ENCODE assay signal across 23 cellular contexts in genomic region chr17:49125449-49125848, GRCh38. TPM values are rescaled to one million over a fixed set of nuclear protein-coding genes. Genes with fewer than 3 reads are reported as not detected.
DNase-seq lines count a peak whose midpoint lies in the region; ATAC-seq, FAIRE-seq and TF ChIP-seq lines count a peak whose summit lies in the region.
"Had no signal": no experiment of that assay in that cellular context is flagged by ENCODE, and none has a peak within 500 bp of the region (broad histone marks: within the 10 kb centered on the region; RNA-seq: fewer than 3 reads in every experiment).

No MANE protein-coding gene starts in this region.

- H2AFZ ChIP-seq in OCI-LY7 (ENCODE audit: low read length) = no peak overlapping the region

- no peak for TF ChIP-seq CTCF in thyroid gland (IDR thresholded peaks at IDR 0.05)
- TF ChIP-seq CTCF in OCI-LY7 (conservative IDR thresholded peaks at IDR 0.05; ENCODE audit: low read length) = no peak

- H3K4me1 Mint-ChIP-seq in stimulated activated naive CD8-positive, alpha-beta T cell treated with anti-CD3 and anti-CD28 coated beads, Interleukin-15, amount 100 ng/mL, for 72 hours = no peaks in the 10 kb centered on the region
- H3K4me1 Mint-ChIP-seq: B cell had no signal

- peak overlapping the region; percentile 43 to 55 for H3K27ac ChIP-seq in mucosa of rectum (ENCODE audit: low read depth in 2 of 2, low read length in 2 of 2)
- peak overlapping the region in 2 of 3 donors; percentile 41 to 59 for H3K27ac ChIP-seq in thyroid gland
- no peak overlapping the region for H3K27ac ChIP-seq in OCI-LY7 (ENCODE audit: low read depth, low read length, poor library complexity, severe bottlenecking)
- H3K27ac ChIP-seq: 22Rv1; A549; BLaER1 treated with 17β-estradiol and CSF1 and Interleukin-3, amounts not matched to agents 10 nM and 100 nM; C4-2B had no signal

- no peak overlapping the region for H3K4me2 ChIP-seq in OCI-LY7 (ENCODE audit: low read length)
- H3K4me2 ChIP-seq: A549; BLaER1 treated with 17β-estradiol and CSF1 and Interleukin-3, amounts not matched to agents 10 nM and 100 nM had no signal

- no peaks in the 10 kb centered on the region for H3K9me2 ChIP-seq in OCI-LY7 (ENCODE audit: insufficient read depth, low read length)

- no TSS peak for BruUV-seq in OCI-LY7 (replicated peaks; lab: Mats Ljungman, UMichigan)

- no peak for FAIRE-seq in frontal cortex (lab: Jason Lieb, UNC)
- FAIRE-seq: A549, D721Med, GM12891, GM19239 had no signal

- H3K27me3 ChIP-seq in mucosa of rectum (ENCODE audit: control insufficient read depth in 2 of 2, insufficient read depth in 2 of 2, low read length in 2 of 2) = no peaks in the 10 kb centered on the region
- H3K27me3 ChIP-seq in thyroid gland = no peaks in the 10 kb centered on the region
- H3K27me3 ChIP-seq: BLaER1 treated with 17β-estradiol and CSF1 and Interleukin-3, amounts not matched to agents 10 nM and 100 nM had no signal

- intact Hi-C loops in thyroid gland (cut with DNase I) (no loop called here), OCI-LY7 (cut with micrococcal nuclease; ENCODE audit: unreplicated experiment) (no loop called here)

- H3K36me3 ChIP-seq in mucosa of rectum (ENCODE audit: control insufficient read depth in 2 of 2, insufficient read depth in 2 of 2, low read length in 2 of 2) (no peaks in the 10 kb centered on the region), thyroid gland (no peaks in the 10 kb centered on the region), OCI-LY7 (ENCODE audit: insufficient read depth, low read length) (no peaks in the 10 kb centered on the region)
- H3K36me3 ChIP-seq: BLaER1 treated with 17β-estradiol and CSF1 and Interleukin-3, amounts not matched to agents 10 nM and 100 nM had no signal

- TF ChIP-seq POLR2A in thyroid gland (IDR thresholded peaks at IDR 0.05) = no peak

- no peaks in the 10 kb centered on the region for H3K9me3 Mint-ChIP-seq in stimulated activated naive CD8-positive, alpha-beta T cell treated with anti-CD3 and anti-CD28 coated beads, Interleukin-15, amount 100 ng/mL, for 72 hours
- H3K9me3 Mint-ChIP-seq: CD4-positive, alpha-beta T cell; CD8-positive, alpha-beta T cell had no signal

- H3K4me1 ChIP-seq in mucosa of rectum (ENCODE audit: control insufficient read depth in 2 of 2, insufficient read depth in 2 of 2, low read length in 2 of 2) = peaks cover 0 to 7% of the 10 kb centered on the region in 2 donors
- peaks cover 24 to 29% of the 10 kb centered on the region in 2 donors for H3K4me1 ChIP-seq in thyroid gland
- H3K4me1 ChIP-seq in OCI-LY7 (ENCODE audit: insufficient read depth, low read length, poor library complexity, severe bottlenecking) = no peaks in the 10 kb centered on the region
- H3K4me1 ChIP-seq: A549; BLaER1 treated with 17β-estradiol and CSF1 and Interleukin-3, amounts not matched to agents 10 nM and 100 nM had no signal

- ATAC-seq in stimulated activated naive CD8-positive, alpha-beta T cell treated with anti-CD3 and anti-CD28 coated beads, Interleukin-15, amount 100 ng/mL, for 72 hours = peak; percentile 53
- ATAC-seq in stimulated activated naive CD8-positive, alpha-beta T cell treated with anti-CD3 and anti-CD28 coated beads, Interleukin-15, Interleukin-2, amounts not matched to agents 100 U/mL and 50 U/mL, for 24 hours = no peak
- no peak for ATAC-seq in GM21447 (IDR thresholded peaks at IDR 0.05; ENCODE audit: unreplicated experiment)
- ATAC-seq: A549; CD8-positive, alpha-beta T cell had no signal

- peaks cover 46% of the 10 kb centered on the region for H3K27me3 Mint-ChIP-seq in stimulated activated naive CD8-positive, alpha-beta T cell treated with anti-CD3 and anti-CD28 coated beads, Interleukin-15, amount 100 ng/mL, for 72 hours

- 93 to 100% methylated on average over 3 to 15 of the region's 32 CpGs for WGBS in thyroid gland, 2 donors

- no peak overlapping the region for H3K9ac ChIP-seq in mucosa of rectum (ENCODE audit: low read depth in 1 of 2, low read length in 2 of 2)
- H3K9ac ChIP-seq: BLaER1 treated with 17β-estradiol and CSF1 and Interleukin-3, amounts not matched to agents 10 nM and 100 nM had no signal

- POLR2A ChIA-PET in OCI-LY7 (lab: Charles Lee) = no interaction called here

- no peaks in the 10 kb centered on the region for H4K20me1 ChIP-seq in OCI-LY7 (ENCODE audit: insufficient read depth, low read length)
- H4K20me1 ChIP-seq: BLaER1 treated with 17β-estradiol and CSF1 and Interleukin-3, amounts not matched to agents 10 nM and 100 nM had no signal

- no peaks in the 10 kb centered on the region for H3K79me2 ChIP-seq in OCI-LY7 (ENCODE audit: insufficient read depth, low read depth, low read length)

- H3K4me3 Mint-ChIP-seq in stimulated activated naive CD8-positive, alpha-beta T cell treated with anti-CD3 and anti-CD28 coated beads, Interleukin-15, amount 100 ng/mL, for 72 hours = no peak overlapping the region
- H3K4me3 Mint-ChIP-seq: B cell; CD4-positive, alpha-beta T cell; CD8-positive, alpha-beta T cell had no signal

- CTCF ChIA-PET in OCI-LY7 (lab: Charles Lee; ENCODE audit: unreplicated experiment) = no interaction called here

- no peak for DNase-seq in stimulated activated naive CD8-positive, alpha-beta T cell treated with anti-CD3 and anti-CD28 coated beads, Interleukin-15, amount 100 ng/mL, for 72 hours
- no peak for DNase-seq in stimulated activated naive CD8-positive, alpha-beta T cell treated with anti-CD3 and anti-CD28 coated beads, Interleukin-15, Interleukin-2, amounts not matched to agents 100 U/mL and 50 U/mL, for 24 hours
- no peak for DNase-seq in thyroid gland
- no peak for DNase-seq in frontal cortex (ENCODE audit: low spot score in 2 of 2)
- DNase-seq in OCI-LY7 (ENCODE audit: low spot score) = no peak
- DNase-seq: AML-193; Caco-2; Calu3; CD4-positive, alpha-beta T cell; CD8-positive, alpha-beta T cell; DMS79 treated with DMSO at 0.1 percent for 48 hours; GF-D8 had no signal

- H3K4me3 ChIP-seq in mucosa of rectum (ENCODE audit: low read length in 2 of 2) (no peak overlapping the region), thyroid gland (replicated peaks in 1 of 3) (no peak overlapping the region), OCI-LY7 (ENCODE audit: low read depth, low read length, poor library complexity, severe bottlenecking) (no peak overlapping the region)
- H3K4me3 ChIP-seq: A549; BLaER1 treated with 17β-estradiol and CSF1 and Interleukin-3, amounts not matched to agents 10 nM and 100 nM had no signal

- no peaks in the 10 kb centered on the region for H3K9me3 ChIP-seq in mucosa of rectum (ENCODE audit: control insufficient read depth in 2 of 2, low read length in 2 of 2)
- H3K9me3 ChIP-seq in thyroid gland = no peaks in the 10 kb centered on the region
- no peaks in the 10 kb centered on the region for H3K9me3 ChIP-seq in OCI-LY7 (ENCODE audit: low read length)

- no peak overlapping the region for H3K27ac Mint-ChIP-seq in stimulated activated naive CD8-positive, alpha-beta T cell treated with anti-CD3 and anti-CD28 coated beads, Interleukin-15, amount 100 ng/mL, for 72 hours
- H3K27ac Mint-ChIP-seq: B cell; CD4-positive, alpha-beta T cell; CD8-positive, alpha-beta T cell had no signal

RNA-seq across cellular contexts. Expression of gene B4GALNT2, which starts 7.1 kb away (rescaled TPM):
- total RNA-seq in thyroid gland (10 to 100 TPM in 1 of 4 donors, 1 to 10 TPM in 2, under 1 TPM in 1; 0.33 to 10.1 (median 3.9) TPM), frontal cortex (not detected), OCI-LY7 (2022) (not detected in 2 replicates)
- not detected in 2 replicates for total RNA-seq in OCI-LY7 (2014; rRNA removed; shearing (Covaris generic))
- total RNA-seq: A172 had no signal
